9 cellular contexts compared by ENCODE assay signal in the genomic region with DNA sequence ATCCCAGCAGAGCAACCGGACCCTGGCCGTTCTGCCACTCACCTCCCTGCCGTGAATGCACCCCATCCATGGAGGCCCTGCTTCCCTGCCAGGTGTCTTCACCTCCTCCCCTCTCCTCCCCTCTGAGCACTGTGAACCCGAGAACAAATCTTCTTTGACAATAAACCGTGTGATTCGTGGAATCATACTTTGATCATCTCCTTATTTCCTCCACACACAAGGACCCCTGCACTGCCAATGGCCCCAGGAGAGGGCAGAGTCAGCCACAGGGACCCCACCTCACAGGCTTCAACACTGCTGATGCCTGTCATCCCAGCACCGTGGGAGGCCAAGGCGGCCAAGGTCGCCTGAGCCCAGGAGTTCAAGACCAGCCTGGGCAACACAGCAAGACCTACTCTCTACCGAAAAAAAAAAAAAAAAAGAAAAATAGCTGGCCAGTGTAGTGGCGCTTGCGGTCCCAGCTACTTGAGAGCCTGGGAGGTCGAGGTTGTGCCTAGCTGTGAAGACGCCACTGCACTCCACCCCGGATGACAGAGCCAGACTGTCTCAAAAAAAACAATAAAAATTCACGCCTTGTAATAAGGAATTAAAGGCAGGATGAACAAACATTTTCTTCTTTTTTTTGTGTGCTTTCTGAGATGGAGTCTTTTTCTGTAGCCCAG. TPM values are rescaled to one million over a fixed set of nuclear protein-coding genes. Genes with fewer than 3 reads are reported as not detected.
A peak's percentile ranks its signal among the peaks of the same experiment; 100 is the strongest.
DNase-seq lines count a peak whose midpoint lies in the region; ATAC-seq and TF ChIP-seq lines count a peak whose summit lies in the region.
"Had no signal": no experiment of that assay in that cellular context is flagged by ENCODE, and none has a peak within 500 bp of the region (broad histone marks: within the 10 kb centered on the region; RNA-seq: fewer than 3 reads in every experiment).

No MANE protein-coding gene starts in this region.

- DNase-seq in NB4 (ENCODE audit: low read depth), result no peak
- no peak for DNase-seq in effector memory CD4-positive, alpha-beta T cell
- DNase-seq in osteoblast (ENCODE audit: insufficient read length, low spot score, missing footprints), result no peak
- DNase-seq in stimulated activated CD4-positive, alpha-beta T cell treated with anti-CD3 and anti-CD28 coated beads, Interleukin-4, amount 100 ng/mL, for 24 hours, result no peak
- DNase-seq in Kasumi-1 (lab: John Stamatoyannopoulos, UW), result no peak
- DNase-seq in HPDE6-E6E7 (ENCODE audit: extremely low spot score), result no peak
- DNase-seq: caudate nucleus had no signal

- H3K4me3 ChIP-seq in NB4 (ENCODE audit: low read depth, low read length), result peak overlapping the region; percentile 76
- peak overlapping the region; percentile 58 for H3K4me3 ChIP-seq in effector memory CD4-positive, alpha-beta T cell (ENCODE audit: insufficient read depth, low read depth, low read length, poor library complexity, severe bottlenecking)
- H3K4me3 ChIP-seq in osteoblast (ENCODE audit: insufficient read depth, low read length), result peak overlapping the region; percentile 74

- TF ChIP-seq POLR2A in NB4 (IDR thresholded peaks at IDR 0.05; ENCODE audit: extremely low read depth, insufficient read length), result no peak

- H4K20me1 ChIP-seq in osteoblast (ENCODE audit: insufficient read depth, low read length), result peaks cover 20% of the 10 kb centered on the region

- H3K36me3 ChIP-seq in ES-I3 (ENCODE audit: insufficient read depth, low read length) (no peaks in the 10 kb centered on the region; the same call in 1 of the 2 replicates), osteoblast (ENCODE audit: insufficient read depth, low read length) (peaks cover 10% of the 10 kb centered on the region)
- H3K36me3 ChIP-seq in effector memory CD4-positive, alpha-beta T cell (ENCODE audit: control insufficient read depth, insufficient read depth, low read length), result no peaks in the 10 kb centered on the region

- peak overlapping the region; percentile 76 for H3K4me2 ChIP-seq in osteoblast (ENCODE audit: insufficient read depth, low read length)

- H2AFZ ChIP-seq in osteoblast (ENCODE audit: low read length), result no peak overlapping the region

- peak overlapping the region; percentile 78 for H3K9ac ChIP-seq in ES-I3 (ENCODE audit: low read depth, low read length)

- ATAC-seq in GM18511 (IDR thresholded peaks at IDR 0.05; ENCODE audit: unreplicated experiment), result no peak

- no peak for TF ChIP-seq CTCF in NB4 (IDR thresholded peaks at IDR 0.05; ENCODE audit: low read depth, low read length)
- no peak for TF ChIP-seq CTCF in osteoblast (IDR thresholded peaks at IDR 0.05; ENCODE audit: extremely low read depth, low read depth, low read length)

- no peak overlapping the region for H3K27ac ChIP-seq in effector memory CD4-positive, alpha-beta T cell (ENCODE audit: insufficient read depth, low read length, poor library complexity, severe bottlenecking)
- no peak overlapping the region for H3K27ac ChIP-seq in osteoblast (ENCODE audit: low read depth, low read length)

- H3K4me1 ChIP-seq in ES-I3 (ENCODE audit: insufficient read depth, low read length), result peaks cover 14% of the 10 kb centered on the region
- H3K4me1 ChIP-seq in effector memory CD4-positive, alpha-beta T cell (ENCODE audit: control insufficient read depth, insufficient read depth, low read length, poor library complexity, severe bottlenecking), result peaks cover 9% of the 10 kb centered on the region
- H3K4me1 ChIP-seq in osteoblast (ENCODE audit: insufficient read depth, low read length), result peaks cover 27% of the 10 kb centered on the region

- H3K27me3 ChIP-seq in effector memory CD4-positive, alpha-beta T cell (replicated peaks; ENCODE audit: control insufficient read depth, insufficient read depth, low read length, poor library complexity, severe bottlenecking), result no peaks in the 10 kb centered on the region
- H3K27me3 ChIP-seq in osteoblast (ENCODE audit: insufficient read depth, low read length), result no peaks in the 10 kb centered on the region

- peaks cover 49% of the 10 kb centered on the region for H3K79me2 ChIP-seq in osteoblast (ENCODE audit: insufficient read depth, low read length)

- H3K9me3 ChIP-seq in ES-I3 (ENCODE audit: control insufficient read depth, insufficient read depth, low read length), result no peaks in the 10 kb centered on the region
- H3K9me3 ChIP-seq in effector memory CD4-positive, alpha-beta T cell (ENCODE audit: control insufficient read depth, low read length), result no peaks in the 10 kb centered on the region
- H3K9me3 ChIP-seq in osteoblast (ENCODE audit: low read depth, low read length), result no peaks in the 10 kb centered on the region

RNA-seq across cellular contexts. Expression of gene XRCC3, which starts 1.1 kb away (rescaled TPM):
- 4.3 and 5.0 TPM in 2 replicates for total RNA-seq in osteoblast

RNA-seq across cellular contexts. Expression of gene ZFYVE21, which starts 1.4 kb away (rescaled TPM):
- 36.9 and 39.8 TPM in 2 replicates for total RNA-seq in osteoblast
